In genomic region chr7:41051525-41051924, GRCh38 we compare ENCODE assay signal across 13 cellular contexts.
"Had no signal": no experiment of that assay in that cellular context is flagged by ENCODE, and none has a peak within 500 bp of the region (broad histone marks: within the 10 kb centered on the region; RNA-seq: fewer than 3 reads in every experiment).

No MANE protein-coding gene starts in this region.

- H3K9me3 Mint-ChIP-seq: activated naive CD8-positive, alpha-beta T cell treated with anti-CD3 and anti-CD28 coated beads for 36 hours had no signal

- H3K27ac Mint-ChIP-seq: activated CD4-positive, alpha-beta T cell treated with anti-CD3 and anti-CD28 coated beads, Interleukin-2, amount 10 ng/mL, durations not matched to agents 24 days and 14 days; activated naive CD8-positive, alpha-beta T cell treated with anti-CD3 and anti-CD28 coated beads for 36 hours; naive B cell; T-helper 2 cell treated with Interferon-gamma antibody and Interleukin-4, amounts not matched to agents 5 μg/mL and 100 μg/mL, for 36 hours had no signal

- H3K4me3 ChIP-seq: breast epithelium, gastroesophageal sphincter, uterus had no signal

- H3K27me3 Mint-ChIP-seq: activated CD4-positive, alpha-beta T cell treated with anti-CD3 and anti-CD28 coated beads, Interleukin-2, amount 10 ng/mL, durations not matched to agents 24 days and 14 days; activated naive CD8-positive, alpha-beta T cell treated with anti-CD3 and anti-CD28 coated beads for 36 hours had no signal

- H3K27ac ChIP-seq: breast epithelium, epithelial cell of prostate, gastroesophageal sphincter, neutrophil, uterus had no signal

- H3K36me3 ChIP-seq: breast epithelium, gastroesophageal sphincter, neutrophil, uterus had no signal

- H3K27me3 ChIP-seq: breast epithelium, gastroesophageal sphincter, neutrophil, uterus had no signal

- H3K9me3 ChIP-seq: breast epithelium, gastroesophageal sphincter, neutrophil, uterus had no signal

- ATAC-seq: gastroesophageal sphincter, right cardiac atrium had no signal

- H3K4me1 ChIP-seq: breast epithelium, gastroesophageal sphincter, uterus had no signal

- H3K36me3 Mint-ChIP-seq: activated naive CD8-positive, alpha-beta T cell treated with anti-CD3 and anti-CD28 coated beads for 36 hours; naive B cell had no signal

- H3K4me3 Mint-ChIP-seq: activated CD4-positive, alpha-beta T cell treated with anti-CD3 and anti-CD28 coated beads, Interleukin-2, amount 10 ng/mL, durations not matched to agents 24 days and 14 days; activated naive CD8-positive, alpha-beta T cell treated with anti-CD3 and anti-CD28 coated beads for 36 hours; naive B cell; T-helper 2 cell treated with Interferon-gamma antibody and Interleukin-4, amounts not matched to agents 5 μg/mL and 100 μg/mL, for 36 hours had no signal

- DNase-seq: activated CD4-positive, alpha-beta T cell treated with anti-CD3 and anti-CD28 coated beads, Interleukin-2, amount 10 ng/mL, durations not matched to agents 24 days and 14 days; activated CD4-positive, CD25-positive, alpha-beta regulatory T cell; activated naive CD8-positive, alpha-beta T cell treated with anti-CD3 and anti-CD28 coated beads for 36 hours; kidney; naive B cell; right cardiac atrium; stimulated activated CD4-positive, alpha-beta T cell treated with anti-CD3 and anti-CD28 coated beads, Interleukin-1b, Interleukin-23, amount 100 ng/mL, for 48 hours; uterus had no signal

- H3K4me1 Mint-ChIP-seq: activated CD4-positive, alpha-beta T cell treated with anti-CD3 and anti-CD28 coated beads, Interleukin-2, amount 10 ng/mL, durations not matched to agents 24 days and 14 days; activated naive CD8-positive, alpha-beta T cell treated with anti-CD3 and anti-CD28 coated beads for 36 hours; naive B cell had no signal
